2 cellular contexts compared by ENCODE assay signal in genomic region chr15:92624401-92624991, GRCh38.
A peak's percentile ranks its signal among the peaks of the same experiment; 100 is the strongest.
TF ChIP-seq lines count a peak whose summit lies in the region.

No MANE protein-coding gene starts in this region.

TF ChIP-seq in liver, 16 proteins besides CTCF, POLR2A, EP300 and RAD21:
- TF ChIP-seq, protein P1, sequence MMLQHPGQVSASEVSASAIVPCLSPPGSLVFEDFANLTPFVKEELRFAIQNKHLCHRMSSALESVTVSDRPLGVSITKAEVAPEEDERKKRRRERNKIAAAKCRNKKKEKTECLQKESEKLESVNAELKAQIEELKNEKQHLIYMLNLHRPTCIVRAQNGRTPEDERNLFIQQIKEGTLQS (IDR thresholded peaks at IDR 0.05), result no peak
- TF ChIP-seq FOXA1 (IDR thresholded peaks at IDR 0.05) (no peak), FOXA2 (IDR thresholded peaks at IDR 0.05) (no peak), HNF4A (conservative IDR thresholded peaks at IDR 0.05) (no peak), TAF1 (conservative IDR thresholded peaks at IDR 0.05) (no peak), YY1 (IDR thresholded peaks at IDR 0.05) (no peak), RXRA (IDR thresholded peaks at IDR 0.05) (no peak), EGR1 (IDR thresholded peaks at IDR 0.05; ENCODE audit: low read depth in 2 of 2) (no peak), ZBTB33 (IDR thresholded peaks at IDR 0.05) (peak; percentile 27)
TF ChIP-seq in liver: peak in this region for 1.

TF ChIP-seq in HepG2, 621 proteins besides CTCF, POLR2A, EP300 and RAD21:
- TF ChIP-seq RCOR2 (CRISPR knock-in tag; IDR thresholded peaks at IDR 0.05), result no peak
- TF ChIP-seq SRSF1 (optimal IDR thresholded peaks at IDR 0.05; ENCODE audit: low read depth, low read length), result no peak
- no peak for TF ChIP-seq ZNF740 (CRISPR knock-in tag; IDR thresholded peaks at IDR 0.05)
- TF ChIP-seq SMAD1 (CRISPR knock-in tag; IDR thresholded peaks at IDR 0.05; ENCODE audit: borderline replicate concordance, low read depth), result no peak
- no peak for TF ChIP-seq ZBTB21 (CRISPR knock-in tag; IDR thresholded peaks at IDR 0.05)
- TF ChIP-seq GATAD2A (CRISPR knock-in tag; IDR thresholded peaks at IDR 0.05), result no peak
- no peak for TF ChIP-seq U2AF1 (optimal IDR thresholded peaks at IDR 0.05; ENCODE audit: low read depth, low read length)
- no peak for TF ChIP-seq ZNF207 (IDR thresholded peaks at IDR 0.05; ENCODE audit: borderline replicate concordance)
- no peak for TF ChIP-seq MTF2 (CRISPR knock-in tag; IDR thresholded peaks at IDR 0.05; ENCODE audit: borderline replicate concordance)
- no peak for TF ChIP-seq PITX1 (CRISPR knock-in tag; IDR thresholded peaks at IDR 0.05)
- TF ChIP-seq ZNF510 (CRISPR knock-in tag; IDR thresholded peaks at IDR 0.05; ENCODE audit: low read depth), result no peak
- no peak for TF ChIP-seq ZNF747 (CRISPR knock-in tag; IDR thresholded peaks at IDR 0.05; ENCODE audit: borderline replicate concordance)
- no peak for TF ChIP-seq STAT5B (CRISPR knock-in tag; IDR thresholded peaks at IDR 0.05)
- TF ChIP-seq ZKSCAN1 (IDR thresholded peaks at IDR 0.05; ENCODE audit: low read length), result no peak
- TF ChIP-seq SIX1 (CRISPR knock-in tag; IDR thresholded peaks at IDR 0.05; ENCODE audit: borderline replicate concordance), result no peak
- TF ChIP-seq NFRKB (IDR thresholded peaks at IDR 0.05), result no peak
TF ChIP-seq in HepG2: peak in this region for 0.
